Comparison of ENCODE assay signal across 6 cellular contexts in the genomic region with DNA sequence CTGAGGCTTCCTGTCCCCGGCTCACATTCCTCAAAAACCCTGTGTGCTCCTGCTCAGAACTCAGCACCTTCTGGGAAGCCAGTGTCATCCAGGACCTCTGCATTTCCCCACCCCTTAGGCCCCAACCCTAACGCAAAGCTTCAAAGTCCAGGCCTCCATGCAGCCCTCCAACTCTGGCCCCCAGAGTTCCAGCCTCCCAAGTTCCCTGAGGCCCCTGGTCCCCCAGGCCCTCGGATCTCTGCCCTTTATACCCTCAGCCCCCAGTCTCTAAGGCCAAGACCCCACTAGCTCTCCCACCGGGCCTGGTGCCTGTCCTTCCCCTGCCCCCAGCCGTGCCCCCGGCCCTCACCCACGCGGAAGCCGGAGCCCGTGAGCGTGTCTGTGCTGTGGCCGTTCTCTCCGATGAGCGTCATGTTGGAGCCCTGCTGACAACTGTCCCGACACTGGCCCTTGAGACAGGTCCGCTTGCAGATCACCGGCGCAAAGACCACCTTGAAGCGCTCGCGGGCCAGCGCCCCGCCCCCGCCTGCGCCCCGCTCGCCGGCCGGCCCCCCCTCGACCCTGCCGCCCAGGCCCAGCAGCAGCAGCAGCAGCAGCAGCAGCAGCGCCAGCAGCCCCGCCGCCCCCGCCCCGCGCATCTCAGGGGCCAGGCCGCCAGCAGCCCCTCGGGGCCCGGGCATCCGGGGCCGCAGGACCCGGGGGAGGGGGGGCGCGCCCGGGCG. TPM values are rescaled to one million over a fixed set of nuclear protein-coding genes. Genes with fewer than 3 reads are reported as not detected.
DNase-seq lines count a peak whose midpoint lies in the region; ATAC-seq and TF ChIP-seq lines count a peak whose summit lies in the region.

No MANE protein-coding gene starts in this region.

- POLR2A ChIA-PET in AG04449 (lab: Yijun Ruan, JAX), result interaction anchor here (1.2 to 1.3 kb wide), 2 partner anchors 13 to 17 kb away, joined by 5 read pairs; a partner anchor contains a TSS
- POLR2A ChIA-PET in activated CD8-positive, alpha-beta T cell treated with anti-CD3 and anti-CD28 coated beads for 36 hours (lab: Charles Lee), result interaction anchor here (0.8 to 3.3 kb wide), 12 partner anchors 8 to 134 kb away, joined by 3 to 20 read pairs (median 6); a partner anchor contains a TSS

- no peaks in the 10 kb centered on the region for H3K27me3 Mint-ChIP-seq in activated CD8-positive, alpha-beta T cell treated with anti-CD3 and anti-CD28 coated beads for 36 hours

- no peak for DNase-seq in AG04449 (ENCODE audit: low read depth, low spot score)
- DNase-seq in activated CD8-positive, alpha-beta T cell treated with anti-CD3 and anti-CD28 coated beads for 36 hours, result peak; percentile 42
- DNase-seq in kidney epithelial cell (ENCODE audit: low read depth), result no peak
- DNase-seq in GM13977 (ENCODE audit: low spot score), result no peak
- DNase-seq in activated CD4-positive, CD25-positive, alpha-beta regulatory T cell treated with anti-CD3 and anti-CD28 coated beads, Interleukin-2, amount 50 U/mL, for 72 hours, result no peak

- H3K36me3 ChIP-seq in kidney epithelial cell (ENCODE audit: control insufficient read depth, insufficient read depth, low read length), result no peaks in the 10 kb centered on the region

- in situ Hi-C loops in GM13977 (cut with MboI; ENCODE audit: low pct_unique_long_range_greater_than_20kb, low sequenced_read_pairs, unreplicated experiment), result no loop called here

- peaks cover 63% of the 10 kb centered on the region for H3K4me1 Mint-ChIP-seq in activated CD8-positive, alpha-beta T cell treated with anti-CD3 and anti-CD28 coated beads for 36 hours (ENCODE audit: low read depth)

- no peaks in the 10 kb centered on the region for H3K27me3 ChIP-seq in kidney epithelial cell (ENCODE audit: control insufficient read depth, insufficient read depth, low read length)

- intact Hi-C loops in activated CD8-positive, alpha-beta T cell treated with anti-CD3 and anti-CD28 coated beads for 36 hours (cut with micrococcal nuclease), result no loop called here

- no peak for TF ChIP-seq CTCF in AG04449 (IDR thresholded peaks at IDR 0.05; ENCODE audit: insufficient read depth, low read length, missing control alignments)
- no peak for TF ChIP-seq CTCF in activated CD8-positive, alpha-beta T cell treated with anti-CD3 and anti-CD28 coated beads for 36 hours (IDR thresholded peaks at IDR 0.05)
- no peak for TF ChIP-seq CTCF in kidney epithelial cell (IDR thresholded peaks at IDR 0.05; ENCODE audit: insufficient read depth, low read length, poor library complexity, severe bottlenecking)
- TF ChIP-seq CTCF in GM13977 (IDR thresholded peaks at IDR 0.05; ENCODE audit: extremely low read depth, insufficient read depth, missing control alignments), result no peak

- peak overlapping the region; percentile 90 for H3K27ac Mint-ChIP-seq in activated CD8-positive, alpha-beta T cell treated with anti-CD3 and anti-CD28 coated beads for 36 hours

- no peaks in the 10 kb centered on the region for H3K9me3 Mint-ChIP-seq in activated CD8-positive, alpha-beta T cell treated with anti-CD3 and anti-CD28 coated beads for 36 hours

- no peak for ATAC-seq in activated CD8-positive, alpha-beta T cell treated with anti-CD3 and anti-CD28 coated beads for 36 hours
- no peak for ATAC-seq in HG03280 (IDR thresholded peaks at IDR 0.05; ENCODE audit: unreplicated experiment)

- CTCF ChIA-PET in AG04449 (lab: Yijun Ruan, JAX), result interaction anchor here (1.0 to 2.1 kb wide), 5 partner anchors 12 to 36 kb away, joined by 4 to 33 read pairs (median 8); no protein-coding TSS in a partner anchor
- CTCF ChIA-PET in activated CD8-positive, alpha-beta T cell treated with anti-CD3 and anti-CD28 coated beads for 36 hours (lab: Charles Lee), result interaction anchor here (1.4 to 2.1 kb wide), 5 partner anchors 8 to 36 kb away, joined by 5 to 15 read pairs (median 5); a partner anchor contains a TSS

- peak overlapping the region; percentile 69 for H3K4me3 ChIP-seq in AG04449 (ENCODE audit: low read depth, low read length)
- H3K4me3 ChIP-seq in kidney epithelial cell (ENCODE audit: low read depth, low read length), result peak overlapping the region; percentile 54

- H3K4me3 Mint-ChIP-seq in activated CD8-positive, alpha-beta T cell treated with anti-CD3 and anti-CD28 coated beads for 36 hours, result peak overlapping the region; percentile 87

- peaks cover 2% of the 10 kb centered on the region for H3K36me3 Mint-ChIP-seq in activated CD8-positive, alpha-beta T cell treated with anti-CD3 and anti-CD28 coated beads for 36 hours (ENCODE audit: low read depth)

RNA-seq across cellular contexts. Expression of a gene that starts 0.7 kb away (rescaled TPM):
- total RNA-seq in activated CD8-positive, alpha-beta T cell treated with anti-CD3 and anti-CD28 coated beads for 36 hours, result 10 to 100 TPM; 55.4 to 56.0 TPM
- total RNA-seq in kidney epithelial cell, result 116 and 122 TPM in 2 replicates

RNA-seq across cellular contexts. Expression of a gene that starts 12.8 kb away (rescaled TPM):
- total RNA-seq in activated CD8-positive, alpha-beta T cell treated with anti-CD3 and anti-CD28 coated beads for 36 hours, result 10 to 100 TPM; 54.3 to 54.7 TPM
- total RNA-seq in kidney epithelial cell, result 67.3 and 91.6 TPM in 2 replicates

RNA-seq across cellular contexts. Expression of a gene that starts 14.9 kb away (rescaled TPM):
- total RNA-seq in activated CD8-positive, alpha-beta T cell treated with anti-CD3 and anti-CD28 coated beads for 36 hours, result 10 to 100 TPM; 12.7 to 16.0 TPM
- 63.9 and 68.5 TPM in 2 replicates for total RNA-seq in kidney epithelial cell

RNA-seq across cellular contexts. Expression of a gene that starts 18.4 kb away (rescaled TPM):
- total RNA-seq in activated CD8-positive, alpha-beta T cell treated with anti-CD3 and anti-CD28 coated beads for 36 hours, result 10 to 100 TPM; 94.0 to 99.4 TPM
- total RNA-seq in kidney epithelial cell, result 19.5 and 20.9 TPM in 2 replicates

RNA-seq across cellular contexts. Expression of a gene that starts 32.6 kb away (rescaled TPM):
- total RNA-seq in activated CD8-positive, alpha-beta T cell treated with anti-CD3 and anti-CD28 coated beads for 36 hours, result 10 to 100 TPM; 71.5 to 76.8 TPM
- total RNA-seq in kidney epithelial cell, result 116 and 121 TPM in 2 replicates
